Comparison of ENCODE assay signal across 12 cellular contexts in the genomic region with DNA sequence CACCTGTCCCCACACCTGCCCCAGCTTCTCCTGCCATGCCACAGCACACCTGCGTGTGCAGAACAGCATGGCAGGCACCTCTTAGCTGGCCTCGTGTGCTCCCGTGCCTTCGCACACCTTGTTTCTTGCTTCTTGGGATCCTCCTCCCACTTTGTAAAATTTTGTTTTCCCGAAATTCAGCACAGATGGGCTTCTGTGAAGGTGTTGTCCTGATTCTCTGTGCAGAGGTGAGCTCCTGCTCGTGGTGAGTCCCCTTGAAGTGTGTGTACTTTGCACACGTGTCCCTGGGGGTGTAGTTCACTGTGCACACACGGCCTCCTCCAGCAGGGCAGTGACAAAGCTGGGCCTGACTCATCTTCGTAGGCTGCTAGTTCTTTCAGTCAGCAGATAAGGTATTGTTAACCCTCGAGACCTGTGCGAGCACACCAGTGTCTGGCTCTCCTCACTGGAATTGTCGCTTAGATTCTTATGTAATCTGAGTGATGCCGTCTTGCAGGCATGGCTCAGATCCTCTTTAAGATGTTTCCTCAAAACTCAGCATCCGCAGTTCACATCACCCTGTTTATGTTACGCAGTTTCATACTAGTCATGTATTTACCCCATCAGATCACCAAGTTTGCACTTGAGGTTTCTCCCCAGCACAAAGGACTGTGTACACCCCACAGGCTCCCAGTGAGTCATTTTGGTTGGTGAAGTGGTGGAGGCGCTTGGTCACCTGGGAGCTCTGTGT.
DNase-seq lines count a peak whose midpoint lies in the region; ATAC-seq and TF ChIP-seq lines count a peak whose summit lies in the region.
"Had no signal": no experiment of that assay in that cellular context is flagged by ENCODE, and none has a peak within 500 bp of the region (broad histone marks: within the 10 kb centered on the region; RNA-seq: fewer than 3 reads in every experiment).

No MANE protein-coding gene starts in this region.

- H3K27ac Mint-ChIP-seq in activated naive CD4-positive, alpha-beta T cell treated with anti-CD3 and anti-CD28 coated beads, Interleukin-2, amount 10 ng/mL, durations not matched to agents 7 days and 5 days, result no peak overlapping the region
- H3K27ac Mint-ChIP-seq: nephron had no signal

- H3K36me3 Mint-ChIP-seq in activated naive CD4-positive, alpha-beta T cell treated with anti-CD3 and anti-CD28 coated beads, Interleukin-2, amount 10 ng/mL, durations not matched to agents 7 days and 5 days, result no peaks in the 10 kb centered on the region

- no TSS peak for BruUV-seq in Panc1 (replicated peaks; lab: Mats Ljungman, UMichigan)

- peak; percentile 16 for DNase-seq in stimulated activated CD4-positive, alpha-beta T cell treated with anti-CD3 and anti-CD28 coated beads, Interleukin-15, amount 100 ng/mL, for 24 hours
- DNase-seq in stimulated activated CD4-positive, alpha-beta T cell treated with anti-CD3 and anti-CD28 coated beads, Interleukin-4, amount 100 ng/mL, for 4 hours, result no peak
- DNase-seq in Panc1 (ENCODE audit: low read depth, low spot score) (no peak), fibroblast of pulmonary artery (ENCODE audit: low read depth) (peak; percentile 7), upper lobe of right lung (no peak), Right ventricle myocardium superior (no peak), NCI-H1092 treated with DMSO at 0.1 percent for 48 hours (lab: John Stamatoyannopoulos, UW) (no peak)
- DNase-seq in activated naive CD4-positive, alpha-beta T cell treated with anti-CD3 and anti-CD28 coated beads, Interleukin-2, amount 10 ng/mL, durations not matched to agents 7 days and 5 days, result no peak
- DNase-seq: SIG-M5; stimulated activated naive CD4-positive, alpha-beta T cell had no signal

- intact Hi-C loops in Panc1 (cut with micrococcal nuclease; ENCODE audit: unreplicated experiment), result no loop called here
- intact Hi-C loops in upper lobe of right lung (cut with DNase I), result no loop called here
- intact Hi-C loops in Right ventricle myocardium superior (cut with DNase I), result no loop called here

- POLR2A ChIA-PET in Panc1 (lab: Charles Lee), result no interaction called here

- CTCF ChIA-PET in Panc1 (lab: Charles Lee), result no interaction called here
- CTCF ChIA-PET in activated naive CD4-positive, alpha-beta T cell treated with anti-CD3 and anti-CD28 coated beads, Interleukin-2, amount 10 ng/mL, durations not matched to agents 7 days and 5 days (lab: Charles Lee), result no interaction called here

- no peak overlapping the region for H3K4me3 ChIP-seq in Panc1 (ENCODE audit: low read depth in 2 of 2, low read length in 2 of 2)
- no peak overlapping the region for H3K4me3 ChIP-seq in fibroblast of pulmonary artery (replicated peaks; ENCODE audit: low read depth, low read length)
- no peak overlapping the region for H3K4me3 ChIP-seq in upper lobe of right lung
- H3K4me3 ChIP-seq: BLaER1 treated with 17β-estradiol and CSF1 and Interleukin-3, amounts not matched to agents 10 nM and 100 nM had no signal

- H3K4me1 Mint-ChIP-seq in activated naive CD4-positive, alpha-beta T cell treated with anti-CD3 and anti-CD28 coated beads, Interleukin-2, amount 10 ng/mL, durations not matched to agents 7 days and 5 days, result peaks cover 11% of the 10 kb centered on the region

- H3K9me3 ChIP-seq in Panc1 (ENCODE audit: control insufficient read depth, insufficient read depth, low read depth, low read length) (no peaks in the 10 kb centered on the region), upper lobe of right lung (no peaks in the 10 kb centered on the region)

- no peaks in the 10 kb centered on the region for H3K27me3 Mint-ChIP-seq in activated naive CD4-positive, alpha-beta T cell treated with anti-CD3 and anti-CD28 coated beads, Interleukin-2, amount 10 ng/mL, durations not matched to agents 7 days and 5 days

- H3K4me1 ChIP-seq in Panc1 (ENCODE audit: control insufficient read depth, insufficient read depth, low read length) (peaks cover 3% of the 10 kb centered on the region; the same call in 1 of the 2 replicates), upper lobe of right lung (peaks cover 9% of the 10 kb centered on the region)

- H3K27me3 ChIP-seq in Panc1 (ENCODE audit: control insufficient read depth, insufficient read depth, low read length) (no peaks in the 10 kb centered on the region), upper lobe of right lung (no peaks in the 10 kb centered on the region)
- H3K27me3 ChIP-seq: BLaER1 treated with 17β-estradiol and CSF1 and Interleukin-3, amounts not matched to agents 10 nM and 100 nM had no signal

- peak; percentile 51; the same call in 1 of the 2 replicates for ATAC-seq in Panc1
- peak; percentile 24 for ATAC-seq in upper lobe of right lung
- no peak for ATAC-seq in Right ventricle myocardium superior (ENCODE audit: poor library complexity)

- H3K4me3 Mint-ChIP-seq in activated naive CD4-positive, alpha-beta T cell treated with anti-CD3 and anti-CD28 coated beads, Interleukin-2, amount 10 ng/mL, durations not matched to agents 7 days and 5 days, result no peak overlapping the region
- H3K4me3 Mint-ChIP-seq: nephron had no signal

- in situ Hi-C loops in Panc1 (cut with HindIII; ENCODE audit: low pct_unique_long_range_greater_than_20kb, low sequenced_read_pairs), result no loop called here

- H3K36me3 ChIP-seq in Panc1 (ENCODE audit: control insufficient read depth, insufficient read depth, low read length) (no peaks in the 10 kb centered on the region), upper lobe of right lung (no peaks in the 10 kb centered on the region)

- H3K27ac ChIP-seq in Panc1 (ENCODE audit: low read length) (no peak overlapping the region), upper lobe of right lung (no peak overlapping the region)
- H3K27ac ChIP-seq: BLaER1 treated with 17β-estradiol and CSF1 and Interleukin-3, amounts not matched to agents 10 nM and 100 nM had no signal

- TF ChIP-seq CTCF in Panc1 (IDR thresholded peaks at IDR 0.05) (no peak), fibroblast of pulmonary artery (IDR thresholded peaks at IDR 0.05; ENCODE audit: low read length, missing control alignments) (no peak), upper lobe of right lung (IDR thresholded peaks at IDR 0.05) (no peak)

- peaks cover 4% of the 10 kb centered on the region for H3K9me3 Mint-ChIP-seq in activated naive CD4-positive, alpha-beta T cell treated with anti-CD3 and anti-CD28 coated beads, Interleukin-2, amount 10 ng/mL, durations not matched to agents 7 days and 5 days
- H3K9me3 Mint-ChIP-seq: nephron had no signal

Comparison
In these comparisons a context has a peak if more than half of its experiments do, and no peak if none do; other contexts are left out.
1. DNase-seq: peak in stimulated activated CD4-positive, alpha-beta T cell treated with anti-CD3 and anti-CD28 coated beads, Interleukin-15, amount 100 ng/mL, for 24 hours (single experiment) and fibroblast of pulmonary artery (single experiment); none in stimulated activated CD4-positive, alpha-beta T cell treated with anti-CD3 and anti-CD28 coated beads, Interleukin-4, amount 100 ng/mL, for 4 hours (0 of 2), Panc1 (single experiment), upper lobe of right lung (single experiment), activated naive CD4-positive, alpha-beta T cell treated with anti-CD3 and anti-CD28 coated beads, Interleukin-2, amount 10 ng/mL, durations not matched to agents 7 days and 5 days (single experiment), Right ventricle myocardium superior (single experiment) and NCI-H1092 treated with DMSO at 0.1 percent for 48 hours (single experiment).